9 cellular contexts compared by ENCODE assay signal in genomic region chr19:15124572-15125231, GRCh38. TPM values are rescaled to one million over a fixed set of nuclear protein-coding genes. Genes with fewer than 3 reads are reported as not detected.
DNase-seq lines count a peak whose midpoint lies in the region; ATAC-seq, FAIRE-seq and TF ChIP-seq lines count a peak whose summit lies in the region.
"Had no signal": no experiment of that assay in that cellular context is flagged by ENCODE, and none has a peak within 500 bp of the region (broad histone marks: within the 10 kb centered on the region; RNA-seq: fewer than 3 reads in every experiment).

No MANE protein-coding gene starts in this region.

- H3K79me2 ChIP-seq in SU-DHL-6 (ENCODE audit: insufficient read depth, low read length) (peaks cover 11% of the 10 kb centered on the region), neural cell (replicated peaks; ENCODE audit: insufficient read depth, low read length) (peaks cover 4% of the 10 kb centered on the region)

- peak overlapping the region; percentile 82 for H2AFZ ChIP-seq in SU-DHL-6 (ENCODE audit: low read depth, low read length, severe bottlenecking)
- H2AFZ ChIP-seq in neural cell (ENCODE audit: low read depth, low read length) = peak overlapping the region; percentile 98

- TF ChIP-seq EP300 in neural cell (conservative IDR thresholded peaks at IDR 0.05; ENCODE audit: poor library complexity, severe bottlenecking) = no peak

- ATAC-seq in GM21515 (IDR thresholded peaks at IDR 0.05; ENCODE audit: unreplicated experiment) (peak; percentile 2), esophagus mucosa (peak; percentile 16), HG02938 (IDR thresholded peaks at IDR 0.05; ENCODE audit: unreplicated experiment) (no peak)

- peak overlapping the region; percentile 73 for H3K4me3 ChIP-seq in AG09309 (ENCODE audit: control insufficient read depth, low read depth, low read length)
- H3K4me3 ChIP-seq in SU-DHL-6 (ENCODE audit: insufficient read depth, low read length, poor library complexity, severe bottlenecking) = peak overlapping the region; percentile 79
- H3K4me3 ChIP-seq in neural cell (ENCODE audit: low read length) = peak overlapping the region; percentile 98

- H3K27me3 ChIP-seq in SU-DHL-6 (ENCODE audit: low read length) = no peaks in the 10 kb centered on the region
- no peaks in the 10 kb centered on the region for H3K27me3 ChIP-seq in neural cell (ENCODE audit: insufficient read depth, low read depth, low read length)

- H3K36me3 ChIP-seq in SU-DHL-6 (ENCODE audit: low read length) (no peaks in the 10 kb centered on the region), neural cell (ENCODE audit: insufficient read depth, low read length) (no peaks in the 10 kb centered on the region)

- H3K4me2 ChIP-seq in SU-DHL-6 (ENCODE audit: low read depth, low read length, poor library complexity, severe bottlenecking) (peak overlapping the region; percentile 82), neural cell (ENCODE audit: low read length) (peak overlapping the region; percentile 67)

- H3K9ac ChIP-seq in SU-DHL-6 (ENCODE audit: low read length) (peak overlapping the region; percentile 85), neural cell (ENCODE audit: low read length) (peak overlapping the region; percentile 89)

- H3K9me2 ChIP-seq in SU-DHL-6 (replicated peaks; ENCODE audit: insufficient read depth, low read length) (no peaks in the 10 kb centered on the region), neural cell (ENCODE audit: insufficient read depth, low read length) (no peaks in the 10 kb centered on the region)

- FAIRE-seq in urothelium cell line (lab: Jason Lieb, UNC) = no peak

- no peak for TF ChIP-seq RAD21 in neural cell (conservative IDR thresholded peaks at IDR 0.05)

- no peak for DNase-seq in AG09309 (ENCODE audit: low read depth)
- no peak for DNase-seq in urothelium cell line (ENCODE audit: low spot score)
- DNase-seq in stimulated activated CD4-positive, alpha-beta T cell treated with anti-CD3 and anti-CD28 coated beads, Interleukin-4, amount 100 ng/mL, for 1 hour = no peak

- H3K27ac ChIP-seq in SU-DHL-6 (ENCODE audit: low read depth, low read length) (peak overlapping the region; percentile 73), neural cell (ENCODE audit: low read length) (peak overlapping the region; percentile 86)

- no peaks in the 10 kb centered on the region for H3K9me3 ChIP-seq in SU-DHL-6 (ENCODE audit: insufficient read depth, low read length)
- H3K9me3 ChIP-seq in neural cell (ENCODE audit: low read length) = no peaks in the 10 kb centered on the region

- TF ChIP-seq CTCF in AG09309 (IDR thresholded peaks at IDR 0.05; ENCODE audit: control insufficient read depth, insufficient read depth, low read depth, low read length, missing control alignments) (no peak), SU-DHL-6 (IDR thresholded peaks at IDR 0.05; ENCODE audit: insufficient read depth, low read length, poor library complexity, severe bottlenecking) (no peak), neural cell (IDR thresholded peaks at IDR 0.05; ENCODE audit: poor library complexity, severe bottlenecking) (no peak)

- H4K20me1 ChIP-seq in SU-DHL-6 (ENCODE audit: low read depth, low read length) (no peaks in the 10 kb centered on the region), neural cell (ENCODE audit: insufficient read depth) (no peaks in the 10 kb centered on the region)

- H3F3A ChIP-seq in SU-DHL-6 (ENCODE audit: insufficient read depth) = no peaks in the 10 kb centered on the region
- no peaks in the 10 kb centered on the region for H3F3A ChIP-seq in neural cell (ENCODE audit: insufficient read depth, low read length, poor library complexity, severe bottlenecking)

TF ChIP-seq in neural cell, 6 proteins besides CTCF, POLR2A, EP300 and RAD21:
- no peak for TF ChIP-seq SMC3 (conservative IDR thresholded peaks at IDR 0.05; ENCODE audit: poor library complexity)
- TF ChIP-seq POLR2AphosphoS5 (IDR thresholded peaks at IDR 0.05) = no peak
- no peak for TF ChIP-seq EZH2 (IDR thresholded peaks at IDR 0.05; ENCODE audit: borderline replicate concordance, insufficient read depth, low read length, poor library complexity, severe bottlenecking)
- TF ChIP-seq TAF1 (IDR thresholded peaks at IDR 0.05; ENCODE audit: low read depth) = no peak
- no peak for TF ChIP-seq MXI1 (conservative IDR thresholded peaks at IDR 0.05; ENCODE audit: poor library complexity, severe bottlenecking)
- no peak for TF ChIP-seq REST (IDR thresholded peaks at IDR 0.05; ENCODE audit: borderline replicate concordance)

RNA-seq across cellular contexts. Expression of gene SYDE1, which starts 17.5 kb away (rescaled TPM):
- 2.4 TPM for total RNA-seq in esophagus mucosa
- 0.70 TPM in 1 of 2 replicates, not detected in the other for polyA plus RNA-seq in neural cell
- polyA minus RNA-seq in neural cell = 0.58 TPM in 1 of 2 replicates, not detected in the other

RNA-seq across cellular contexts. Expression of gene OR1I1, which starts 42.7 kb away (rescaled TPM):
- not detected for total RNA-seq in esophagus mucosa
- polyA plus RNA-seq in neural cell = not detected in 2 replicates
- not detected in 2 replicates for polyA minus RNA-seq in neural cell
- total RNA-seq: pulmonary artery endothelial cell had no signal
